18 cellular contexts compared by ENCODE assay signal in the genomic region with DNA sequence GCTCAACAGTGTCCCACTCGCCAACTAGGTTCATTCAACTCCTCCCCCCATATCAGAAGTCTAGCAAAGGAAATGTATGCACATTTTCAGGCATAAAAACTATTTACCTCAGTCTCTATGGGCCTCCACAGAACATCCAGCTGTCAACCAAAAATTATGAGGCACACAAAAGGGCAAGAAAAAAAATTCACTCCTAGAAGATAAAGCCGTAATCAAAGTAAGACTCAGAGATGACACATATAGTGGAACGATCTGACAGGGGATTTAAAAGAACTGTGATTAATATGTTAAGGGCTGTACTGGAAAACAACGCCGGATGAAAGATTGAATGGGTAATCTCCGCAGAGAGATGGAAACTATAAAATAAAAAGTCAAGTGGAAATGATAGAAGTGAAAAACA.
DNase-seq lines count a peak whose midpoint lies in the region; ATAC-seq, FAIRE-seq and TF ChIP-seq lines count a peak whose summit lies in the region.
"Had no signal": no experiment of that assay in that cellular context is flagged by ENCODE, and none has a peak within 500 bp of the region (broad histone marks: within the 10 kb centered on the region; RNA-seq: fewer than 3 reads in every experiment).

No MANE protein-coding gene starts in this region.

- no peaks in the 10 kb centered on the region for H3K79me1 ChIP-seq in mesendoderm (ENCODE audit: low read length)

- in situ Hi-C loops in K562 (cut with MboI), result no loop called here

- no peak overlapping the region for H3K23ac ChIP-seq in mesendoderm (ENCODE audit: low read length)

- no peak for TF ChIP-seq EP300 in K562 (IDR thresholded peaks at IDR 0.05; ENCODE audit: low read length)
- TF ChIP-seq EP300 in upper lobe of left lung (IDR thresholded peaks at IDR 0.05), result no peak

- intact Hi-C loops in K562 (cut with micrococcal nuclease), result no loop called here

- H3K79me2 ChIP-seq in K562 (ENCODE audit: control insufficient read depth, insufficient read depth, low read length) (no peaks in the 10 kb centered on the region), mesendoderm (ENCODE audit: control insufficient read depth, insufficient read depth, low read length) (no peaks in the 10 kb centered on the region)

- TF ChIP-seq CTCF in K562 (IDR thresholded peaks at IDR 0.05 in 2 of 3, conservative IDR thresholded peaks at IDR 0.05 in 1 of 3; ENCODE audit: insufficient read depth in 2 of 3, low read depth in 1 of 3, low read length in 3 of 3), result no peak
- no peak for TF ChIP-seq CTCF in upper lobe of left lung (IDR thresholded peaks at IDR 0.05)

- no peak overlapping the region for H4K8ac ChIP-seq in mesendoderm (ENCODE audit: low read depth, low read length)

- no peak overlapping the region for H2BK5ac ChIP-seq in mesendoderm (ENCODE audit: low read length)

- CTCF ChIA-PET in K562 (lab: Yijun Ruan, JAX; ENCODE audit: low intra/inter-chr PET ratio), result no interaction called here

- DNase-seq in A172 (ENCODE audit: low spot score), result peak; percentile 82
- DNase-seq in M059J (ENCODE audit: low read depth), result peak; percentile 26
- DNase-seq in K562 (ENCODE audit: extremely low read depth in 1 of 4, low spot score in 3 of 4), result no peak
- DNase-seq in mesendoderm, result no peak
- DNase-seq in stimulated activated naive CD8-positive, alpha-beta T cell treated with anti-CD3 and anti-CD28 coated beads, Interleukin-15, amount 100 ng/mL, for 72 hours, result no peak
- no peak for DNase-seq in upper lobe of left lung
- no peak for DNase-seq in DMS 273 (lab: John Stamatoyannopoulos, UW; ENCODE audit: unreplicated experiment)
- DNase-seq: COR-L47, NCI-H1092 treated with DMSO at 0.1 percent for 48 hours, NCI-H187, NCI-H446 treated with DMSO at 0.1 percent for 48 hours, NCI-H748 treated with DMSO at 0.1 percent for 48 hours, SHP77 had no signal

- H3K4me3 ChIP-seq in K562, result no peak overlapping the region
- no peak overlapping the region for H3K4me3 ChIP-seq in mesendoderm (ENCODE audit: low read length)
- no peak overlapping the region for H3K4me3 ChIP-seq in upper lobe of left lung

- no peak overlapping the region for H3K4me2 ChIP-seq in K562 (ENCODE audit: insufficient read depth, low read length)
- H3K4me2 ChIP-seq in mesendoderm (ENCODE audit: low read length), result no peak overlapping the region

- no peak overlapping the region for H3K4ac ChIP-seq in mesendoderm (ENCODE audit: low read depth, low read length)

- H3K18ac ChIP-seq in mesendoderm (ENCODE audit: low read length), result no peak overlapping the region

- H2AFZ ChIP-seq in K562 (ENCODE audit: low read depth, low read length), result no peak overlapping the region

- no peak for TF ChIP-seq RAD21 in K562 (CRISPR knock-in tag; conservative IDR thresholded peaks at IDR 0.05 in 1 of 2, IDR thresholded peaks at IDR 0.05 in 1 of 2)

- POLR2A ChIA-PET in K562 (lab: Yijun Ruan, JAX), result no interaction called here

- no peaks in the 10 kb centered on the region for H4K20me1 ChIP-seq in K562 (replicated peaks; ENCODE audit: control insufficient read depth, insufficient read depth, low read length)

- H3K4me3 Mint-ChIP-seq in stimulated activated naive CD8-positive, alpha-beta T cell treated with anti-CD3 and anti-CD28 coated beads, Interleukin-15, amount 100 ng/mL, for 72 hours, result no peak overlapping the region

- peaks cover 15% of the 10 kb centered on the region for H3K4me1 Mint-ChIP-seq in stimulated activated naive CD8-positive, alpha-beta T cell treated with anti-CD3 and anti-CD28 coated beads, Interleukin-15, amount 100 ng/mL, for 72 hours

- H2BK15ac ChIP-seq in mesendoderm (replicated peaks; ENCODE audit: low read depth), result no peak overlapping the region

- BruUV-seq in K562 (replicated peaks; lab: Mats Ljungman, UMichigan), result no TSS peak

- H3K9ac ChIP-seq in K562 (ENCODE audit: insufficient read depth in 1 of 2, low read depth in 2 of 2, low read length in 2 of 2), result no peak overlapping the region
- no peak overlapping the region for H3K9ac ChIP-seq in mesendoderm (ENCODE audit: low read length)

- no peaks in the 10 kb centered on the region for H3K9me1 ChIP-seq in K562 (ENCODE audit: control insufficient read depth, insufficient read depth, low read length)

- no peaks in the 10 kb centered on the region for H3K27me3 Mint-ChIP-seq in stimulated activated naive CD8-positive, alpha-beta T cell treated with anti-CD3 and anti-CD28 coated beads, Interleukin-15, amount 100 ng/mL, for 72 hours

- no peak overlapping the region for H4K5ac ChIP-seq in mesendoderm (ENCODE audit: low read length)

- H3K4me1 ChIP-seq in K562 (replicated peaks in 1 of 2; ENCODE audit: control insufficient read depth in 2 of 2, insufficient read depth in 2 of 2, low read length in 2 of 2), result peaks cover 0 to 18% of the 10 kb centered on the region in 2 experiments; a peak in 4 of 5 replicates
- H3K4me1 ChIP-seq in mesendoderm (ENCODE audit: control insufficient read depth, low read depth, low read length), result peaks cover 8% of the 10 kb centered on the region
- H3K4me1 ChIP-seq in upper lobe of left lung, result peaks cover 23 to 26% (median 24%) of the 10 kb centered on the region in 4 donors

- TF ChIP-seq POLR2A in K562 (conservative IDR thresholded peaks at IDR 0.05) (no peak), upper lobe of left lung (IDR thresholded peaks at IDR 0.05) (no peak)

- 16% methylated on average over 6 of the region's 6 CpGs for WGBS in K562 (ENCODE audit: insufficient coverage, low coverage, missing lambda C conversion rate)
- no CpG with 5 or more reads among the region's 6 CpGs for WGBS in mesendoderm (ENCODE audit: extremely low coverage, insufficient coverage, low lambda C conversion rate)
- 90 to 94% methylated on average over 6 of the region's 6 CpGs for WGBS in upper lobe of left lung, 2 donors

- H3K56ac ChIP-seq in mesendoderm (ENCODE audit: low read length), result peak overlapping the region; percentile 10

- H3K9me3 ChIP-seq in K562 (replicated peaks; ENCODE audit: control insufficient read depth, insufficient read depth, low read depth, low read length) (no peaks in the 10 kb centered on the region), upper lobe of left lung (no peaks in the 10 kb centered on the region)

- H3K9me3 Mint-ChIP-seq in stimulated activated naive CD8-positive, alpha-beta T cell treated with anti-CD3 and anti-CD28 coated beads, Interleukin-15, amount 100 ng/mL, for 72 hours, result no peaks in the 10 kb centered on the region
- H3K9me3 Mint-ChIP-seq: CD14-positive monocyte had no signal

- H3K36me3 ChIP-seq in K562 (ENCODE audit: control insufficient read depth, insufficient read depth, low read length) (no peaks in the 10 kb centered on the region), mesendoderm (ENCODE audit: control insufficient read depth, insufficient read depth, low read length) (no peaks in the 10 kb centered on the region), upper lobe of left lung (no peaks in the 10 kb centered on the region)

- H3K27ac Mint-ChIP-seq in stimulated activated naive CD8-positive, alpha-beta T cell treated with anti-CD3 and anti-CD28 coated beads, Interleukin-15, amount 100 ng/mL, for 72 hours, result no peak overlapping the region

- H3K27ac ChIP-seq in K562 (ENCODE audit: extremely low read depth, low read depth, low read length), result no peak overlapping the region
- no peak overlapping the region for H3K27ac ChIP-seq in mesendoderm (ENCODE audit: low read depth, low read length)
- no peak overlapping the region for H3K27ac ChIP-seq in upper lobe of left lung

- H3K27me3 ChIP-seq in K562 (ENCODE audit: control insufficient read depth in 2 of 2, insufficient read depth in 2 of 2, low read length in 2 of 2) (no peaks in the 10 kb centered on the region), mesendoderm (ENCODE audit: insufficient read depth, low read length, poor library complexity) (no peaks in the 10 kb centered on the region), upper lobe of left lung (no peaks in the 10 kb centered on the region)

- ATAC-seq in K562, result no peak
- ATAC-seq in stimulated activated naive CD8-positive, alpha-beta T cell treated with anti-CD3 and anti-CD28 coated beads, Interleukin-15, amount 100 ng/mL, for 72 hours, result no peak
- ATAC-seq in upper lobe of left lung (ENCODE audit: low FRiP score in 2 of 2), result no peak
- no peak for ATAC-seq in GM18520 (IDR thresholded peaks at IDR 0.05; ENCODE audit: unreplicated experiment)
- ATAC-seq: HCT116, Panc1 had no signal

- no peak overlapping the region for H2AK5ac ChIP-seq in mesendoderm (ENCODE audit: low read length)

- FAIRE-seq in K562 (lab: Jason Lieb, UNC), result no peak
- FAIRE-seq: A204.1 had no signal

- H2BK120ac ChIP-seq in mesendoderm (ENCODE audit: low read depth, low read length), result no peak overlapping the region

TF ChIP-seq in K562, 482 proteins besides CTCF, POLR2A, EP300 and RAD21 (continues in another document):
- TF ChIP-seq ZC3H8 (IDR thresholded peaks at IDR 0.05) (no peak), NCOA1 (IDR thresholded peaks at IDR 0.05; ENCODE audit: low read depth) (no peak), CBX8 (IDR thresholded peaks at IDR 0.05; ENCODE audit: borderline replicate concordance, extremely low read depth, low read depth, low read length, poor library complexity, severe bottlenecking) (no peak)
- TF ChIP-seq, protein P1, sequence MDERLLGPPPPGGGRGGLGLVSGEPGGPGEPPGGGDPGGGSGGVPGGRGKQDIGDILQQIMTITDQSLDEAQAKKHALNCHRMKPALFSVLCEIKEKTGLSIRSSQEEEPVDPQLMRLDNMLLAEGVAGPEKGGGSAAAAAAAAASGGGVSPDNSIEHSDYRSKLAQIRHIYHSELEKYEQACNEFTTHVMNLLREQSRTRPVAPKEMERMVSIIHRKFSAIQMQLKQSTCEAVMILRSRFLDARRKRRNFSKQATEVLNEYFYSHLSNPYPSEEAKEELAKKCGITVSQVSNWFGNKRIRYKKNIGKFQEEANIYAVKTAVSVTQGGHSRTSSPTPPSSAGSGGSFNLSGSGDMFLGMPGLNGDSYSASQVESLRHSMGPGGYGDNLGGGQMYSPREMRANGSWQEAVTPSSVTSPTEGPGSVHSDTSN (CRISPR knock-in tag; IDR thresholded peaks at IDR 0.05; ENCODE audit: low read depth), result no peak
- TF ChIP-seq, protein P1 (tag; conservative IDR thresholded peaks at IDR 0.05; ENCODE audit: low read depth), result peak; percentile 46

Comparison
In these comparisons a context has a peak if more than half of its experiments do, and no peak if none do; other contexts are left out.
1. DNase-seq: peak in A172 (single experiment) and M059J (single experiment); none in K562 (0 of 4), mesendoderm (single experiment), stimulated activated naive CD8-positive, alpha-beta T cell treated with anti-CD3 and anti-CD28 coated beads, Interleukin-15, amount 100 ng/mL, for 72 hours (0 of 2), upper lobe of left lung (0 of 2) and DMS 273 (single experiment).